34 cellular contexts compared by ENCODE assay signal in genomic region chr3:87473944-87474343, GRCh38.
DNase-seq lines count a peak whose midpoint lies in the region; ATAC-seq, FAIRE-seq and TF ChIP-seq lines count a peak whose summit lies in the region.
"Had no signal": no experiment of that assay in that cellular context is flagged by ENCODE, and none has a peak within 500 bp of the region (broad histone marks: within the 10 kb centered on the region; RNA-seq: fewer than 3 reads in every experiment).

No MANE protein-coding gene starts in this region.

- H3K4me3 ChIP-seq in A549 (no peak overlapping the region), HEK293 (ENCODE audit: low read depth, low read length) (no peak overlapping the region)
- H3K4me3 ChIP-seq: BLaER1; BLaER1 treated with 17β-estradiol and CSF1 and Interleukin-3, amounts not matched to agents 10 nM and 100 nM had no signal

- no peak overlapping the region for H3K4me2 ChIP-seq in A549
- H3K4me2 ChIP-seq: BLaER1; BLaER1 treated with 17β-estradiol and CSF1 and Interleukin-3, amounts not matched to agents 10 nM and 100 nM had no signal

- no peak for TF ChIP-seq EP300 in A549 (IDR thresholded peaks at IDR 0.05)

- ATAC-seq in Right ventricle myocardium superior (ENCODE audit: poor library complexity): no peak
- ATAC-seq in Right ventricle myocardium inferior: no peak
- no peak for ATAC-seq in A549
- no peak for ATAC-seq in HG03139 (IDR thresholded peaks at IDR 0.05; ENCODE audit: unreplicated experiment)
- ATAC-seq: CD8-positive, alpha-beta T cell had no signal

- no peaks in the 10 kb centered on the region for H3K4me1 ChIP-seq in A549
- no peaks in the 10 kb centered on the region for H3K4me1 ChIP-seq in HEK293 (ENCODE audit: control insufficient read depth, insufficient read depth, low read length)
- H3K4me1 ChIP-seq: BE2C; BLaER1; BLaER1 treated with 17β-estradiol and CSF1 and Interleukin-3, amounts not matched to agents 10 nM and 100 nM; Caco-2 had no signal

- H3K36me3 ChIP-seq in HEK293 (ENCODE audit: control insufficient read depth in 2 of 2, insufficient read depth in 1 of 2, low read length in 2 of 2): no peaks in the 10 kb centered on the region
- H3K36me3 ChIP-seq: BE2C; BLaER1; BLaER1 treated with 17β-estradiol and CSF1 and Interleukin-3, amounts not matched to agents 10 nM and 100 nM had no signal

- intact Hi-C loops in Right ventricle myocardium superior (cut with DNase I) (no loop called here), Right ventricle myocardium inferior (cut with DNase I) (no loop called here)

- DNase-seq in Right ventricle myocardium superior (peak; percentile 19), Right ventricle myocardium inferior (ENCODE audit: missing footprints) (no peak), A549 (ENCODE audit: low read depth in 1 of 2, low spot score in 1 of 2) (no peak), chondrocyte (ENCODE audit: low spot score) (no peak)
- DNase-seq: 8988T; ACHN; AML-193; BE2C; C1 segment of cervical spinal cord; Caco-2; Calu3; CD4-positive, alpha-beta memory T cell; CD4-positive, alpha-beta T cell; CD4-positive, CD25-positive, alpha-beta regulatory T cell; CD8-positive, alpha-beta T cell; COR-L47; DMS 273 treated with DMSO at 0.1 percent for 48 hours; DMS153; DMS53; DMS79; DMS79 treated with DMSO at 0.1 percent for 48 hours; DND-41; EL had no signal

- H3K9me3 Mint-ChIP-seq in chondrocyte (ENCODE audit: low read depth): peaks cover 11% of the 10 kb centered on the region

- no peaks in the 10 kb centered on the region for H3K4me1 Mint-ChIP-seq in chondrocyte (ENCODE audit: low read depth)
- H3K4me1 Mint-ChIP-seq: B cell; CD14-positive monocyte; CD4-positive, alpha-beta memory T cell; CD4-positive, CD25-positive, alpha-beta regulatory T cell; CD8-positive, alpha-beta memory T cell had no signal

- TF ChIP-seq POLR2A in A549 (IDR thresholded peaks at IDR 0.05; ENCODE audit: low read length): no peak

- H3K27me3 Mint-ChIP-seq in chondrocyte (ENCODE audit: low read depth): peaks cover 8% of the 10 kb centered on the region
- H3K27me3 Mint-ChIP-seq: B cell; CD4-positive, alpha-beta memory T cell; CD4-positive, alpha-beta T cell; CD4-positive, CD25-positive, alpha-beta regulatory T cell; CD8-positive, alpha-beta memory T cell had no signal

- H3K9me3 ChIP-seq in A549: peaks cover 15% of the 10 kb centered on the region; the same call in 1 of the 3 replicates
- no peaks in the 10 kb centered on the region for H3K9me3 ChIP-seq in HEK293 (ENCODE audit: control insufficient read depth, insufficient read depth, low read depth, low read length)
- H3K9me3 ChIP-seq: BE2C, Caco-2 had no signal

- TF ChIP-seq CTCF in A549 (IDR thresholded peaks at IDR 0.05) (no peak), HEK293 (tag by site-specific recombination; IDR thresholded peaks at IDR 0.05) (no peak), chondrocyte (IDR thresholded peaks at IDR 0.05) (no peak)

- FAIRE-seq in A549 (lab: Jason Lieb, UNC): no peak
- FAIRE-seq: A204.1, D721Med had no signal

- CTCF ChIA-PET in A549 (lab: Yijun Ruan, JAX) (no interaction called here), HEK293 (lab: Yijun Ruan, JAX) (no interaction called here)

- H3K36me3 Mint-ChIP-seq in chondrocyte (ENCODE audit: low read depth): no peaks in the 10 kb centered on the region
- H3K36me3 Mint-ChIP-seq: CD14-positive monocyte; CD4-positive, alpha-beta memory T cell; CD4-positive, CD25-positive, alpha-beta regulatory T cell; CD8-positive, alpha-beta memory T cell; CD8-positive, alpha-beta T cell had no signal

- H3K27ac Mint-ChIP-seq in chondrocyte (ENCODE audit: unreplicated experiment): no peak overlapping the region
- H3K27ac Mint-ChIP-seq: B cell; CD14-positive monocyte; CD4-positive, alpha-beta memory T cell; CD4-positive, alpha-beta T cell; CD4-positive, CD25-positive, alpha-beta regulatory T cell; CD8-positive, alpha-beta memory T cell; CD8-positive, alpha-beta T cell had no signal

- POLR2A ChIA-PET in A549 (lab: Yijun Ruan, JAX): no interaction called here
- POLR2A ChIA-PET in HEK293 (lab: Yijun Ruan, JAX): no interaction called here

- no peak overlapping the region for H3K27ac ChIP-seq in A549
- H3K27ac ChIP-seq in HEK293 (ENCODE audit: extremely low read depth, low read depth, low read length): no peak overlapping the region
- H3K27ac ChIP-seq: 22Rv1; BLaER1; BLaER1 treated with 17β-estradiol and CSF1 and Interleukin-3, amounts not matched to agents 10 nM and 100 nM; C4-2B had no signal

- no peak for TF ChIP-seq RAD21 in A549 (conservative IDR thresholded peaks at IDR 0.05 in 1 of 2, IDR thresholded peaks at IDR 0.05 in 1 of 2)

- H3K4me3 Mint-ChIP-seq in chondrocyte (ENCODE audit: unreplicated experiment): no peak overlapping the region
- H3K4me3 Mint-ChIP-seq: B cell; CD14-positive monocyte; CD4-positive, alpha-beta memory T cell; CD4-positive, alpha-beta T cell; CD8-positive, alpha-beta memory T cell; CD8-positive, alpha-beta T cell had no signal

TF ChIP-seq in A549, 52 proteins besides CTCF, POLR2A, EP300 and RAD21:
- TF ChIP-seq RFX5 (IDR thresholded peaks at IDR 0.05) (no peak), RCOR1 (IDR thresholded peaks at IDR 0.05; ENCODE audit: low read depth, low read length) (no peak), ZFP36 (IDR thresholded peaks at IDR 0.05; ENCODE audit: borderline replicate concordance, partially characterized antibody) (peak; percentile 62)

TF ChIP-seq in HEK293, 187 proteins besides CTCF, POLR2A, EP300 and RAD21:
- TF ChIP-seq ZNF155 (tag by site-specific recombination; IDR thresholded peaks at IDR 0.05) (no peak), ZNF26 (tag by site-specific recombination; IDR thresholded peaks at IDR 0.05) (no peak), ZNF585B (tag by site-specific recombination; IDR thresholded peaks at IDR 0.05) (peak; percentile 81)
